1 cellular context compared by ENCODE assay signal in the genomic region with DNA sequence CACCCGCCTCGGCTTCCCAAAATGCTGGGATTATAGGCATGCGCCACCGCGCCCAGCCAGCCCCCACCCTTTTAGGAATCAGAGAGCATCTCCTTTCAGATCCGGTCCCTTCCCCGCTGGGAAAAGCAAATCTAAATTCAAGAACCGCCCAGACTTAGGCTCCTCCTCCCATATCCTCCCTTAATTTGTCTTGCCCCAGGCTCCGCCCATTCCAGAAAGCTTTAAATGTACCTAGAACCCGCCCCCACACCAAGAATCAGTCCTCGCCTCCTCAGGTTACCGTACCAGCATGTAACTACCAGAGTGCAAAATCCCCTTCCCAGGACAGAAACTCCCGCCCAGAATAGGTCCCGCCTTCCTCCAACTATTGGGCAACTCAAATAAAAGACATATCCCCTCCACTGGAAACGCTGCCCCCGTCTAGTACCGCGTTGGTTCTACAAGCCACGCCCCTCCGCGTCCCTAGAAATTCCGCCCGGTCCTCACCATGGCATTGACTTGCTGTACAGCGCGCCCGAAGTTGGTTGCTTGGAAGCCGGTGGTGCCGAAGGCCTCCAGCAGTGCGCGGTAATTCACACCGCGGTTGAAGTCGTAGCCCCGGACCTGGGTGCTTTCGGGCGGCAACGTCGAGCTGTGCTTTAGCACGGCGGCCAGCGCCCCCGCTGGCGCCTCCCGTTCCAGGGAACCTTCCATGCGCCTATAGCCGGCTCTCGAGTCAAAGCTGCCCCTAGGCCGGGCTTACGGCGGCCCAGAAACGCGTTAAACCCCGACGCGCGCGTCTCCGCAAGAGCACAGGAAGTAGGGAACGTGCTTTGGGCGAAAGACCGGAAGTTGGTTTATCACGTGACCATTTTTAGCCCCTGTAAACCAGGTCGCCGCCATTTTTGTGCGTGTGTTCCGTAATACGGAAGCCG.
TF ChIP-seq lines count a peak whose summit lies in the region.

A gene (minus strand): TSS at position 807 of the 914 bp plus-strand sequence. CDS start 114 bp downstream, at position 693.

TF ChIP-seq in K562, 482 proteins besides CTCF, POLR2A, EP300 and RAD21 (continued from another document and continues in another):
- TF ChIP-seq PHB (CRISPR knock-in tag; IDR thresholded peaks at IDR 0.05) (no peak), ZNF311 (CRISPR knock-in tag; IDR thresholded peaks at IDR 0.05) (no peak), TBP (optimal IDR thresholded peaks at IDR 0.05; ENCODE audit: low read depth, low read length) (peak; percentile 88), ZNF121 (CRISPR knock-in tag; conservative IDR thresholded peaks at IDR 0.05) (no peak), HNRNPH1 (optimal IDR thresholded peaks at IDR 0.05; ENCODE audit: low read depth, low read length) (no peak), ZBTB8A (IDR thresholded peaks at IDR 0.05; ENCODE audit: partially characterized antibody) (no peak), FIP1L1 (IDR thresholded peaks at IDR 0.05; ENCODE audit: low read depth, low read length, poor library complexity, severe bottlenecking) (peak; percentile 93), ZNF445 (CRISPR knock-in tag; IDR thresholded peaks at IDR 0.05; ENCODE audit: low read depth) (0 out of 2 replicates have a peak, but pooled peaks have one; percentile 0), ZNF217 (CRISPR knock-in tag; IDR thresholded peaks at IDR 0.05) (no peak), NR2C1 (IDR thresholded peaks at IDR 0.05) (peak; percentile 74; the same call in 1 of the 2 replicates), NR2C1 (tag; IDR thresholded peaks at IDR 0.05) (peak; percentile 42; the same call in 1 of the 2 replicates), ZNF354B (CRISPR knock-in tag; IDR thresholded peaks at IDR 0.05) (no peak), NR2F6 (CRISPR knock-in tag; IDR thresholded peaks at IDR 0.05) (0 out of 2 replicates have a peak, but pooled peaks have one; percentile 35), CC2D1A (IDR thresholded peaks at IDR 0.05) (no peak), HDAC3 (IDR thresholded peaks at IDR 0.05; ENCODE audit: borderline replicate concordance, partially characterized antibody) (no peak), CAMTA2 (CRISPR knock-in tag; conservative IDR thresholded peaks at IDR 0.05) (no peak), SMC3 (conservative IDR thresholded peaks at IDR 0.05; ENCODE audit: insufficient read depth, low read depth, low read length) (no peak), CBX2 (IDR thresholded peaks at IDR 0.05; ENCODE audit: insufficient read depth, low read length, poor library complexity, severe bottlenecking) (no peak), KDM4B (IDR thresholded peaks at IDR 0.05; ENCODE audit: borderline replicate concordance in 2 of 2, low read depth in 1 of 2) (0 out of 4 replicates have a peak, but pooled peaks of 1 of the 2 experiments have one; percentile 59), SMARCE1 (IDR thresholded peaks at IDR 0.05) (no peak), SAFB (IDR thresholded peaks at IDR 0.05; ENCODE audit: borderline replicate concordance, low read depth, low read length) (no peak), ZNF707 (CRISPR knock-in tag; conservative IDR thresholded peaks at IDR 0.05) (no peak), ZNF696 (CRISPR knock-in tag; conservative IDR thresholded peaks at IDR 0.05) (no peak), DACH1 (IDR thresholded peaks at IDR 0.05; ENCODE audit: partially characterized antibody) (no peak), BCOR (IDR thresholded peaks at IDR 0.05) (no peak), HNRNPUL1 (IDR thresholded peaks at IDR 0.05; ENCODE audit: low read length) (no peak), EP400 (IDR thresholded peaks at IDR 0.05) (peak; percentile 91), ZNF316 (IDR thresholded peaks at IDR 0.05) (no peak), NEUROD1 (IDR thresholded peaks at IDR 0.05; ENCODE audit: borderline replicate concordance, low read depth, low read length, partially characterized antibody) (no peak), ZNF143 (CRISPR knock-in tag; IDR thresholded peaks at IDR 0.05) (peak; percentile 33; the same call in 1 of the 2 replicates), ZNF224 (CRISPR knock-in tag; IDR thresholded peaks at IDR 0.05) (no peak)
- TF ChIP-seq, protein P1, sequence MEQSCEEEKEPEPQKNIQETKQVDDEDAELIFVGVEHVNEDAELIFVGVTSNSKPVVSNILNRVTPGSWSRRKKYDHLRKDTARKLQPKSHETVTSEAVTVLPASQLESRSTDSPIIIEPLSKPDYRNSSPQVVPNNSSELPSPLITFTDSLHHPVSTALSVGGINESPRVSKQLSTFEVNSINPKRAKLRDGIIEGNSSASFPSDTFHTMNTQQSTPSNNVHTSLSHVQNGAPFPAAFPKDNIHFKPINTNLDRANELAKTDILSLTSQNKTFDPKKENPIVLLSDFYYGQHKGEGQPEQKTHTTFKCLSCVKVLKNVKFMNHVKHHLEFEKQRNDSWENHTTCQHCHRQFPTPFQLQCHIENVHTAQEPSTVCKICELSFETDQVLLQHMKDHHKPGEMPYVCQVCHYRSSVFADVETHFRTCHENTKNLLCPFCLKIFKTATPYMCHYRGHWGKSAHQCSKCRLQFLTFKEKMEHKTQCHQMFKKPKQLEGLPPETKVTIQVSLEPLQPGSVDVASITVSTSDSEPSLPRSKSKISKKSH (CRISPR knock-in tag; IDR thresholded peaks at IDR 0.05) = no peak
- TF ChIP-seq, protein P2, sequence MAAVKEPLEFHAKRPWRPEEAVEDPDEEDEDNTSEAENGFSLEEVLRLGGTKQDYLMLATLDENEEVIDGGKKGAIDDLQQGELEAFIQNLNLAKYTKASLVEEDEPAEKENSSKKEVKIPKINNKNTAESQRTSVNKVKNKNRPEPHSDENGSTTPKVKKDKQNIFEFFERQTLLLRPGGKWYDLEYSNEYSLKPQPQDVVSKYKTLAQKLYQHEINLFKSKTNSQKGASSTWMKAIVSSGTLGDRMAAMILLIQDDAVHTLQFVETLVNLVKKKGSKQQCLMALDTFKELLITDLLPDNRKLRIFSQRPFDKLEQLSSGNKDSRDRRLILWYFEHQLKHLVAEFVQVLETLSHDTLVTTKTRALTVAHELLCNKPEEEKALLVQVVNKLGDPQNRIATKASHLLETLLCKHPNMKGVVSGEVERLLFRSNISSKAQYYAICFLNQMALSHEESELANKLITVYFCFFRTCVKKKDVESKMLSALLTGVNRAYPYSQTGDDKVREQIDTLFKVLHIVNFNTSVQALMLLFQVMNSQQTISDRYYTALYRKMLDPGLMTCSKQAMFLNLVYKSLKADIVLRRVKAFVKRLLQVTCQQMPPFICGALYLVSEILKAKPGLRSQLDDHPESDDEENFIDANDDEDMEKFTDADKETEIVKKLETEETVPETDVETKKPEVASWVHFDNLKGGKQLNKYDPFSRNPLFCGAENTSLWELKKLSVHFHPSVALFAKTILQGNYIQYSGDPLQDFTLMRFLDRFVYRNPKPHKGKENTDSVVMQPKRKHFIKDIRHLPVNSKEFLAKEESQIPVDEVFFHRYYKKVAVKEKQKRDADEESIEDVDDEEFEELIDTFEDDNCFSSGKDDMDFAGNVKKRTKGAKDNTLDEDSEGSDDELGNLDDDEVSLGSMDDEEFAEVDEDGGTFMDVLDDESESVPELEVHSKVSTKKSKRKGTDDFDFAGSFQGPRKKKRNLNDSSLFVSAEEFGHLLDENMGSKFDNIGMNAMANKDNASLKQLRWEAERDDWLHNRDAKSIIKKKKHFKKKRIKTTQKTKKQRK (IDR thresholded peaks at IDR 0.05; ENCODE audit: borderline replicate concordance, low read depth, low read length) = no peak
- TF ChIP-seq, protein P3, sequence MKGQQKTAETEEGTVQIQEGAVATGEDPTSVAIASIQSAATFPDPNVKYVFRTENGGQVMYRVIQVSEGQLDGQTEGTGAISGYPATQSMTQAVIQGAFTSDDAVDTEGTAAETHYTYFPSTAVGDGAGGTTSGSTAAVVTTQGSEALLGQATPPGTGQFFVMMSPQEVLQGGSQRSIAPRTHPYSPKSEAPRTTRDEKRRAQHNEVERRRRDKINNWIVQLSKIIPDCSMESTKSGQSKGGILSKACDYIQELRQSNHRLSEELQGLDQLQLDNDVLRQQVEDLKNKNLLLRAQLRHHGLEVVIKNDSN (CRISPR knock-in tag; IDR thresholded peaks at IDR 0.05) = peak; percentile 92
- TF ChIP-seq, protein P4, sequence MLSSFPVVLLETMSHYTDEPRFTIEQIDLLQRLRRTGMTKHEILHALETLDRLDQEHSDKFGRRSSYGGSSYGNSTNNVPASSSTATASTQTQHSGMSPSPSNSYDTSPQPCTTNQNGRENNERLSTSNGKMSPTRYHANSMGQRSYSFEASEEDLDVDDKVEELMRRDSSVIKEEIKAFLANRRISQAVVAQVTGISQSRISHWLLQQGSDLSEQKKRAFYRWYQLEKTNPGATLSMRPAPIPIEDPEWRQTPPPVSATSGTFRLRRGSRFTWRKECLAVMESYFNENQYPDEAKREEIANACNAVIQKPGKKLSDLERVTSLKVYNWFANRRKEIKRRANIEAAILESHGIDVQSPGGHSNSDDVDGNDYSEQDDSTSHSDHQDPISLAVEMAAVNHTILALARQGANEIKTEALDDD (IDR thresholded peaks at IDR 0.05) = 0 out of 2 replicates have a peak, but pooled peaks have one; percentile 45
- TF ChIP-seq, protein P5, sequence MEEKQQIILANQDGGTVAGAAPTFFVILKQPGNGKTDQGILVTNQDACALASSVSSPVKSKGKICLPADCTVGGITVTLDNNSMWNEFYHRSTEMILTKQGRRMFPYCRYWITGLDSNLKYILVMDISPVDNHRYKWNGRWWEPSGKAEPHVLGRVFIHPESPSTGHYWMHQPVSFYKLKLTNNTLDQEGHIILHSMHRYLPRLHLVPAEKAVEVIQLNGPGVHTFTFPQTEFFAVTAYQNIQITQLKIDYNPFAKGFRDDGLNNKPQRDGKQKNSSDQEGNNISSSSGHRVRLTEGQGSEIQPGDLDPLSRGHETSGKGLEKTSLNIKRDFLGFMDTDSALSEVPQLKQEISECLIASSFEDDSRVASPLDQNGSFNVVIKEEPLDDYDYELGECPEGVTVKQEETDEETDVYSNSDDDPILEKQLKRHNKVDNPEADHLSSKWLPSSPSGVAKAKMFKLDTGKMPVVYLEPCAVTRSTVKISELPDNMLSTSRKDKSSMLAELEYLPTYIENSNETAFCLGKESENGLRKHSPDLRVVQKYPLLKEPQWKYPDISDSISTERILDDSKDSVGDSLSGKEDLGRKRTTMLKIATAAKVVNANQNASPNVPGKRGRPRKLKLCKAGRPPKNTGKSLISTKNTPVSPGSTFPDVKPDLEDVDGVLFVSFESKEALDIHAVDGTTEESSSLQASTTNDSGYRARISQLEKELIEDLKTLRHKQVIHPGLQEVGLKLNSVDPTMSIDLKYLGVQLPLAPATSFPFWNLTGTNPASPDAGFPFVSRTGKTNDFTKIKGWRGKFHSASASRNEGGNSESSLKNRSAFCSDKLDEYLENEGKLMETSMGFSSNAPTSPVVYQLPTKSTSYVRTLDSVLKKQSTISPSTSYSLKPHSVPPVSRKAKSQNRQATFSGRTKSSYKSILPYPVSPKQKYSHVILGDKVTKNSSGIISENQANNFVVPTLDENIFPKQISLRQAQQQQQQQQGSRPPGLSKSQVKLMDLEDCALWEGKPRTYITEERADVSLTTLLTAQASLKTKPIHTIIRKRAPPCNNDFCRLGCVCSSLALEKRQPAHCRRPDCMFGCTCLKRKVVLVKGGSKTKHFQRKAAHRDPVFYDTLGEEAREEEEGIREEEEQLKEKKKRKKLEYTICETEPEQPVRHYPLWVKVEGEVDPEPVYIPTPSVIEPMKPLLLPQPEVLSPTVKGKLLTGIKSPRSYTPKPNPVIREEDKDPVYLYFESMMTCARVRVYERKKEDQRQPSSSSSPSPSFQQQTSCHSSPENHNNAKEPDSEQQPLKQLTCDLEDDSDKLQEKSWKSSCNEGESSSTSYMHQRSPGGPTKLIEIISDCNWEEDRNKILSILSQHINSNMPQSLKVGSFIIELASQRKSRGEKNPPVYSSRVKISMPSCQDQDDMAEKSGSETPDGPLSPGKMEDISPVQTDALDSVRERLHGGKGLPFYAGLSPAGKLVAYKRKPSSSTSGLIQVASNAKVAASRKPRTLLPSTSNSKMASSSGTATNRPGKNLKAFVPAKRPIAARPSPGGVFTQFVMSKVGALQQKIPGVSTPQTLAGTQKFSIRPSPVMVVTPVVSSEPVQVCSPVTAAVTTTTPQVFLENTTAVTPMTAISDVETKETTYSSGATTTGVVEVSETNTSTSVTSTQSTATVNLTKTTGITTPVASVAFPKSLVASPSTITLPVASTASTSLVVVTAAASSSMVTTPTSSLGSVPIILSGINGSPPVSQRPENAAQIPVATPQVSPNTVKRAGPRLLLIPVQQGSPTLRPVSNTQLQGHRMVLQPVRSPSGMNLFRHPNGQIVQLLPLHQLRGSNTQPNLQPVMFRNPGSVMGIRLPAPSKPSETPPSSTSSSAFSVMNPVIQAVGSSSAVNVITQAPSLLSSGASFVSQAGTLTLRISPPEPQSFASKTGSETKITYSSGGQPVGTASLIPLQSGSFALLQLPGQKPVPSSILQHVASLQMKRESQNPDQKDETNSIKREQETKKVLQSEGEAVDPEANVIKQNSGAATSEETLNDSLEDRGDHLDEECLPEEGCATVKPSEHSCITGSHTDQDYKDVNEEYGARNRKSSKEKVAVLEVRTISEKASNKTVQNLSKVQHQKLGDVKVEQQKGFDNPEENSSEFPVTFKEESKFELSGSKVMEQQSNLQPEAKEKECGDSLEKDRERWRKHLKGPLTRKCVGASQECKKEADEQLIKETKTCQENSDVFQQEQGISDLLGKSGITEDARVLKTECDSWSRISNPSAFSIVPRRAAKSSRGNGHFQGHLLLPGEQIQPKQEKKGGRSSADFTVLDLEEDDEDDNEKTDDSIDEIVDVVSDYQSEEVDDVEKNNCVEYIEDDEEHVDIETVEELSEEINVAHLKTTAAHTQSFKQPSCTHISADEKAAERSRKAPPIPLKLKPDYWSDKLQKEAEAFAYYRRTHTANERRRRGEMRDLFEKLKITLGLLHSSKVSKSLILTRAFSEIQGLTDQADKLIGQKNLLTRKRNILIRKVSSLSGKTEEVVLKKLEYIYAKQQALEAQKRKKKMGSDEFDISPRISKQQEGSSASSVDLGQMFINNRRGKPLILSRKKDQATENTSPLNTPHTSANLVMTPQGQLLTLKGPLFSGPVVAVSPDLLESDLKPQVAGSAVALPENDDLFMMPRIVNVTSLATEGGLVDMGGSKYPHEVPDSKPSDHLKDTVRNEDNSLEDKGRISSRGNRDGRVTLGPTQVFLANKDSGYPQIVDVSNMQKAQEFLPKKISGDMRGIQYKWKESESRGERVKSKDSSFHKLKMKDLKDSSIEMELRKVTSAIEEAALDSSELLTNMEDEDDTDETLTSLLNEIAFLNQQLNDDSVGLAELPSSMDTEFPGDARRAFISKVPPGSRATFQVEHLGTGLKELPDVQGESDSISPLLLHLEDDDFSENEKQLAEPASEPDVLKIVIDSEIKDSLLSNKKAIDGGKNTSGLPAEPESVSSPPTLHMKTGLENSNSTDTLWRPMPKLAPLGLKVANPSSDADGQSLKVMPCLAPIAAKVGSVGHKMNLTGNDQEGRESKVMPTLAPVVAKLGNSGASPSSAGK (IDR thresholded peaks at IDR 0.05) = peak; percentile 93
